ENCODE assay signal across 8 cellular contexts in the genomic region with DNA sequence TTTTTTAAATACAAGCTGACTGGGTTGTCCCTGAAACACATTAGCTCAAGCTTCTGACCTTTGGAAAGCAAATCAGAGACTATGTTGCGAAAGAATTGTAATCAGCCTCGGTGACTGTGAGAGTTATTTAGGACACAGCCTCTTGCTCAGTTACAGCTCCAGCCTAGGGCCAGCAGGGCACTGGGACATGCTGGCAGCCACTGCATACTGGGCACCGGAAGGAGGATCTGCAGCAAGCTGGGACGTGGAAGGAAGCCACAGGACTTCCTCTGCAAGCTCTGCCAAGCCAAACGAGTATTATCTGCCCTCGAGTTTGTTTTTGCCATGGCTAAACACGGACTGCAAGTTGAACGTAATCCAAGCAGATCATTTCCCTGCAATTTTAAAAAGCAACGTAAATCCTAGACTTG. TPM values are rescaled to one million over a fixed set of nuclear protein-coding genes. Genes with fewer than 3 reads are reported as not detected.
DNase-seq lines count a peak whose midpoint lies in the region; ATAC-seq and TF ChIP-seq lines count a peak whose summit lies in the region.

No MANE protein-coding gene starts in this region.

- no peak overlapping the region for H3K27ac ChIP-seq in DOHH2 (ENCODE audit: low read depth, low read length)
- H3K27ac ChIP-seq in gastroesophageal sphincter = peak overlapping the region; percentile 52 to 89 (median 75)

- ATAC-seq in gastroesophageal sphincter (peak; percentile 88), HG03469 (IDR thresholded peaks at IDR 0.05; ENCODE audit: unreplicated experiment) (no peak), GM21619 (IDR thresholded peaks at IDR 0.05; ENCODE audit: unreplicated experiment) (no peak)

- no peaks in the 10 kb centered on the region for H4K20me1 ChIP-seq in DOHH2 (ENCODE audit: control insufficient read depth, insufficient read depth, low read depth, low read length)

- DNase-seq in MV-4-11 (lab: John Stamatoyannopoulos, UW) (peak; percentile 88), pons (ENCODE audit: low spot score) (peak; percentile 91), GM10266 (ENCODE audit: extremely low spot score) (no peak)
- DNase-seq in activated naive CD4-positive, alpha-beta T cell treated with anti-CD3 and anti-CD28 coated beads, Interleukin-2, amount 10 ng/mL, durations not matched to agents 7 days and 5 days = peak; percentile 46

- WGBS in gastroesophageal sphincter (ENCODE audit: low coverage in 1 of 2), 2 donors = 2 to 3% methylated on average over 5 to 7 of the region's 9 CpGs

- no peak for TF ChIP-seq POLR2A in gastroesophageal sphincter (IDR thresholded peaks at IDR 0.05)

- no peaks in the 10 kb centered on the region for H3K9me2 ChIP-seq in DOHH2 (replicated peaks; ENCODE audit: control insufficient read depth, low read length)

- H3K27me3 ChIP-seq in DOHH2 (ENCODE audit: control insufficient read depth, low read length) (no peaks in the 10 kb centered on the region), gastroesophageal sphincter (no peaks in the 10 kb centered on the region)

- CTCF ChIA-PET in activated naive CD4-positive, alpha-beta T cell treated with anti-CD3 and anti-CD28 coated beads, Interleukin-2, amount 10 ng/mL, durations not matched to agents 7 days and 5 days (lab: Charles Lee) = interaction anchor here (1.2 to 3.8 kb wide), 7 partner anchors 15 to 255 kb away, joined by 3 to 19 read pairs (median 4); a partner anchor contains a TSS

- no peaks in the 10 kb centered on the region for H3K27me3 Mint-ChIP-seq in activated naive CD4-positive, alpha-beta T cell treated with anti-CD3 and anti-CD28 coated beads, Interleukin-2, amount 10 ng/mL, durations not matched to agents 7 days and 5 days

- H3K4me3 Mint-ChIP-seq in activated naive CD4-positive, alpha-beta T cell treated with anti-CD3 and anti-CD28 coated beads, Interleukin-2, amount 10 ng/mL, durations not matched to agents 7 days and 5 days = peak overlapping the region; percentile 36

- H3K4me3 ChIP-seq in DOHH2 (ENCODE audit: low read length) (peak overlapping the region; percentile 47), gastroesophageal sphincter (peak overlapping the region in 1 of 2 donors; percentile 18)

- H3K9me3 ChIP-seq in DOHH2 (ENCODE audit: control insufficient read depth, insufficient read depth, low read length) (no peaks in the 10 kb centered on the region), gastroesophageal sphincter (no peaks in the 10 kb centered on the region)

- H3F3A ChIP-seq in DOHH2 (ENCODE audit: control insufficient read depth, insufficient read depth) = peaks cover 6% of the 10 kb centered on the region; the same call in 1 of the 2 replicates

- TF ChIP-seq CTCF in DOHH2 (IDR thresholded peaks at IDR 0.05; ENCODE audit: low read depth, low read length, poor library complexity, severe bottlenecking) (no peak), gastroesophageal sphincter (IDR thresholded peaks at IDR 0.05) (peak in 2 of 4 experiments; percentile 18 to 38), GM10266 (IDR thresholded peaks at IDR 0.05; ENCODE audit: control insufficient read depth, insufficient read depth, low read depth, missing control alignments) (no peak)

- no peaks in the 10 kb centered on the region for H3K36me3 Mint-ChIP-seq in activated naive CD4-positive, alpha-beta T cell treated with anti-CD3 and anti-CD28 coated beads, Interleukin-2, amount 10 ng/mL, durations not matched to agents 7 days and 5 days

- no peak for TF ChIP-seq EP300 in gastroesophageal sphincter (IDR thresholded peaks at IDR 0.05)

- H3K4me1 ChIP-seq in DOHH2 (ENCODE audit: control insufficient read depth, low read length) = peaks cover 13% of the 10 kb centered on the region
- H3K4me1 ChIP-seq in gastroesophageal sphincter = peaks cover 2 to 54% (median 24%) of the 10 kb centered on the region in 3 donors

- peak overlapping the region; percentile 82 for H3K27ac Mint-ChIP-seq in activated naive CD4-positive, alpha-beta T cell treated with anti-CD3 and anti-CD28 coated beads, Interleukin-2, amount 10 ng/mL, durations not matched to agents 7 days and 5 days

- no peaks in the 10 kb centered on the region for H3K79me2 ChIP-seq in DOHH2 (ENCODE audit: control insufficient read depth, low read length)

- H3K4me2 ChIP-seq in DOHH2 (ENCODE audit: low read length) = peak overlapping the region; percentile 63

- H3K36me3 ChIP-seq in DOHH2 (ENCODE audit: control insufficient read depth, low read length) = no peaks in the 10 kb centered on the region
- no peaks in the 10 kb centered on the region for H3K36me3 ChIP-seq in gastroesophageal sphincter

- peaks cover 53% of the 10 kb centered on the region for H3K4me1 Mint-ChIP-seq in activated naive CD4-positive, alpha-beta T cell treated with anti-CD3 and anti-CD28 coated beads, Interleukin-2, amount 10 ng/mL, durations not matched to agents 7 days and 5 days

- H3K9me3 Mint-ChIP-seq in activated naive CD4-positive, alpha-beta T cell treated with anti-CD3 and anti-CD28 coated beads, Interleukin-2, amount 10 ng/mL, durations not matched to agents 7 days and 5 days = no peaks in the 10 kb centered on the region

RNA-seq across cellular contexts. Expression of a gene that starts 24.4 kb away (rescaled TPM):
- 10 to 100 TPM; 64.6 to 95.8 (median 74.0) TPM for total RNA-seq in gastroesophageal sphincter

RNA-seq across cellular contexts. Expression of a gene that starts 41.3 kb away (rescaled TPM):
- total RNA-seq in gastroesophageal sphincter = 100 to 1,000 TPM; 420 to 667 (median 590) TPM

RNA-seq across cellular contexts. Expression of a gene that starts 53.7 kb away (rescaled TPM):
- total RNA-seq in gastroesophageal sphincter = 10 to 100 TPM; 25.3 to 35.7 (median 30.2) TPM
